Comparison of ENCODE assay signal across 13 cellular contexts in the genomic region with DNA sequence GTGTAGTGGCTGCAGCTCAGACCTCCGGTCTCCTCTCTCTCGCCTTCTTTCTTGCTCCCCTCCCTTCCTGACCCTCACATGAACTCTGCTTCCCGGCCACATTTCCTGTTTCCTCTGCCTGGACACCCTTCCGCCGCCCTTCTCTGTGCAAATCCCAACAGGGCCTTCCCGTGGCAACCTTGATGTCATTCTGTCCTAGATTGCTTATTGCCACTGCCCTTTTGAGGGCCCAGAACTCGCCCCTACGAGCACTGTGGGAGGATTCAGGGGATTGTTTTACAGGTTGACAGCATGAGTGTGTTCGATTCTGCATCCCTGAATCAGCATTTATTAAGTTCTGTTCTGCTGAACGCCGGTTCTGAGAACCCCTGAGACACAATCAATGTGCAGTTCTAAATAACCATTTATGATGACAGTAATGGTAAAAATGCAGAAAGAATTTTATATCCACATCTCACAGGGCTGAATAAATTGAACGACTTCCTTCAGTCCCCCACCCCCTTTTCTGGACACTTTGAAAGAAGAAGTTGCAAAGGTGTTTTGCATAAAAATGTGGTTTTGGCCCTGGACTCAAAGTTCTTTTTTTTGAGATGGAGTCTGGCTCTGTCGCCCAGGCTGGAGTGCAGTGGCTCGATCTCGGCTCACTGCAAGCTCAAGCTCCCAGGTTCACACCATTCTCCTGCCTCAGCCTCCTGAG. TPM values are rescaled to one million over a fixed set of nuclear protein-coding genes. Genes with fewer than 3 reads are reported as not detected.
DNase-seq lines count a peak whose midpoint lies in the region; ATAC-seq, FAIRE-seq and TF ChIP-seq lines count a peak whose summit lies in the region.
"Had no signal": no experiment of that assay in that cellular context is flagged by ENCODE, and none has a peak within 500 bp of the region (broad histone marks: within the 10 kb centered on the region; RNA-seq: fewer than 3 reads in every experiment).

No MANE protein-coding gene starts in this region.

- intact Hi-C loops in left cardiac atrium (cut with DNase I): no loop called here
- intact Hi-C loops in sigmoid colon (cut with DNase I): no loop called here
- intact Hi-C loops in PC-3 (cut with micrococcal nuclease): no loop called here

- H2AFZ ChIP-seq in PC-3 (ENCODE audit: low read length): no peak overlapping the region

- no peaks in the 10 kb centered on the region for H4K20me1 ChIP-seq in PC-3 (ENCODE audit: low read length)

- no peak overlapping the region for H3K4me2 ChIP-seq in PC-3 (ENCODE audit: low read length)

- POLR2A ChIA-PET in PC-3 (lab: Charles Lee; ENCODE audit: unreplicated experiment): no interaction called here
- POLR2A ChIA-PET in activated CD4-positive, alpha-beta T cell treated with anti-CD3 and anti-CD28 coated beads, Interleukin-2, amount 10 ng/mL, durations not matched to agents 7 days and 5 days (lab: Charles Lee): interaction anchor here (0.6 kb wide), 1 partner anchor 89 kb away, joined by 3 read pairs; no protein-coding TSS in a partner anchor

- BruUV-seq in PC-3 (replicated peaks; lab: Mats Ljungman, UMichigan): no TSS peak

- peak; percentile 60 for FAIRE-seq in GM19239 (lab: Jason Lieb, UNC)
- FAIRE-seq: endometrium had no signal

- H3K27me3 ChIP-seq in sigmoid colon (no peaks in the 10 kb centered on the region), PC-3 (ENCODE audit: low read length) (no peaks in the 10 kb centered on the region), BE2C (no peaks in the 10 kb centered on the region)

- H3K27ac Mint-ChIP-seq in activated CD4-positive, alpha-beta T cell treated with anti-CD3 and anti-CD28 coated beads, Interleukin-2, amount 10 ng/mL, durations not matched to agents 7 days and 5 days: no peak overlapping the region
- H3K27ac Mint-ChIP-seq: activated T-helper 2 cell treated with anti-CD3 and anti-CD28 coated beads, Interferon-gamma antibody, Interleukin-2, Interleukin-4, amounts not matched to agents 10 μg/mL and 5 μg/mL and 100 μg/mL, durations not matched to agents 14 hours and 24 hours and 36 hours had no signal

- peak overlapping the region; percentile 27 to 47 (median 32) for H3K27ac ChIP-seq in sigmoid colon
- no peak overlapping the region for H3K27ac ChIP-seq in PC-3 (ENCODE audit: low read length)

- CTCF ChIA-PET in PC-3 (lab: Charles Lee): no interaction called here
- CTCF ChIA-PET in activated CD4-positive, alpha-beta T cell treated with anti-CD3 and anti-CD28 coated beads, Interleukin-2, amount 10 ng/mL, durations not matched to agents 7 days and 5 days (lab: Charles Lee): interaction anchor here (1.0 kb wide), 1 partner anchor 102 kb away, joined by 3 read pairs; no protein-coding TSS in a partner anchor

- no peak for TF ChIP-seq CTCF in sigmoid colon (IDR thresholded peaks at IDR 0.05)
- no peak for TF ChIP-seq CTCF in PC-3 (conservative IDR thresholded peaks at IDR 0.05; ENCODE audit: low read depth, low read length)
- TF ChIP-seq CTCF in BE2C (IDR thresholded peaks at IDR 0.05; ENCODE audit: low read depth, low read length): no peak

- no peaks in the 10 kb centered on the region for H3K36me3 ChIP-seq in sigmoid colon
- H3K36me3 ChIP-seq in PC-3 (ENCODE audit: low read depth, low read length): no peaks in the 10 kb centered on the region
- no peaks in the 10 kb centered on the region for H3K36me3 ChIP-seq in BE2C

- DNase-seq in GM19239 (ENCODE audit: insufficient read length, low spot score): no peak
- DNase-seq in SKM-1 treated with dmso at 0.1 percent for 144 hours (lab: John Stamatoyannopoulos, UW; ENCODE audit: unreplicated experiment): peak; percentile 62
- peak; percentile 73 for DNase-seq in left cardiac atrium
- peak; percentile 74 for DNase-seq in sigmoid colon
- DNase-seq in PC-3: no peak
- no peak for DNase-seq in activated CD4-positive, alpha-beta T cell treated with anti-CD3 and anti-CD28 coated beads, Interleukin-2, amount 10 ng/mL, durations not matched to agents 7 days and 5 days
- no peak for DNase-seq in BE2C
- DNase-seq: DMS79, NCI-H1417 had no signal

- no peaks in the 10 kb centered on the region for H3K9me2 ChIP-seq in PC-3 (replicated peaks; ENCODE audit: low read length)

- no peak overlapping the region for H3K9ac ChIP-seq in PC-3 (ENCODE audit: low read length)

- peaks cover 12% of the 10 kb centered on the region for H3K4me1 Mint-ChIP-seq in activated CD4-positive, alpha-beta T cell treated with anti-CD3 and anti-CD28 coated beads, Interleukin-2, amount 10 ng/mL, durations not matched to agents 7 days and 5 days

- H3K79me2 ChIP-seq in PC-3 (ENCODE audit: low read length): no peaks in the 10 kb centered on the region

- H3K4me3 ChIP-seq in sigmoid colon (peak overlapping the region in 3 of 4 donors; percentile 2 to 32 (median 26)), PC-3 (ENCODE audit: low read length) (no peak overlapping the region), BE2C (ENCODE audit: low read depth, low read length) (no peak overlapping the region)

- no peak for TF ChIP-seq EP300 in sigmoid colon (IDR thresholded peaks at IDR 0.05)

- H3K9me3 ChIP-seq in sigmoid colon (no peaks in the 10 kb centered on the region), PC-3 (ENCODE audit: low read length) (no peaks in the 10 kb centered on the region), BE2C (no peaks in the 10 kb centered on the region)

- H3K36me3 Mint-ChIP-seq in activated CD4-positive, alpha-beta T cell treated with anti-CD3 and anti-CD28 coated beads, Interleukin-2, amount 10 ng/mL, durations not matched to agents 7 days and 5 days (ENCODE audit: low read depth): no peaks in the 10 kb centered on the region

- TF ChIP-seq POLR2A in sigmoid colon (IDR thresholded peaks at IDR 0.05): no peak

- peaks cover 6% of the 10 kb centered on the region for H3K27me3 Mint-ChIP-seq in activated CD4-positive, alpha-beta T cell treated with anti-CD3 and anti-CD28 coated beads, Interleukin-2, amount 10 ng/mL, durations not matched to agents 7 days and 5 days

- H3K4me1 ChIP-seq in sigmoid colon (peaks cover 0 to 14% (median 5%) of the 10 kb centered on the region in 4 donors), PC-3 (ENCODE audit: insufficient read depth, low read length) (no peaks in the 10 kb centered on the region), BE2C (0 out of 2 replicates have a peak, but pooled peaks cover 3% of the 10 kb centered on the region)

- no peaks in the 10 kb centered on the region for H3K9me3 Mint-ChIP-seq in activated CD4-positive, alpha-beta T cell treated with anti-CD3 and anti-CD28 coated beads, Interleukin-2, amount 10 ng/mL, durations not matched to agents 7 days and 5 days
- H3K9me3 Mint-ChIP-seq: activated T-helper 2 cell treated with anti-CD3 and anti-CD28 coated beads, Interferon-gamma antibody, Interleukin-2, Interleukin-4, amounts not matched to agents 10 μg/mL and 5 μg/mL and 100 μg/mL, durations not matched to agents 14 hours and 24 hours and 36 hours had no signal

- H3K4me3 Mint-ChIP-seq in activated CD4-positive, alpha-beta T cell treated with anti-CD3 and anti-CD28 coated beads, Interleukin-2, amount 10 ng/mL, durations not matched to agents 7 days and 5 days: no peak overlapping the region

- ATAC-seq in left cardiac atrium (peak; percentile 59 to 85), PC-3 (no peak), GM18498 (IDR thresholded peaks at IDR 0.05; ENCODE audit: unreplicated experiment) (no peak)

- 41 to 73% methylated on average over 15 of the region's 15 CpGs for WGBS in sigmoid colon, 2 donors

- no peaks in the 10 kb centered on the region for H3F3A ChIP-seq in PC-3 (ENCODE audit: low read length, unreplicated experiment)

RNA-seq across cellular contexts. Expression of gene BATF2, which starts 6.4 kb away (rescaled TPM):
- total RNA-seq in left cardiac atrium (1 to 10 TPM; 1.4 to 1.6 TPM), sigmoid colon (1 to 10 TPM; 1.8 to 4.7 (median 3.7) TPM), PC-3 (2014; rRNA removed) (0.52 TPM in 1 of 2 replicates, not detected in the other)
- 10 to 100 TPM; 11.6 to 31.3 (median 14.4) TPM for polyA plus RNA-seq in sigmoid colon
- total RNA-seq in activated CD4-positive, alpha-beta T cell treated with anti-CD3 and anti-CD28 coated beads, Interleukin-2, amount 10 ng/mL, durations not matched to agents 7 days and 5 days: under 1 TPM in 1 of 2 experiments, not detected in 1; 0.10 TPM
- polyA plus RNA-seq in BE2C (2012; ENCODE audit: insufficient read depth, insufficient read length, low read depth): 2.8 TPM

RNA-seq across cellular contexts. Expression of gene MAJIN, which starts 18.5 kb away (rescaled TPM):
- total RNA-seq in left cardiac atrium (not detected), sigmoid colon (not detected), PC-3 (2014; rRNA removed) (not detected in 2 replicates)
- under 1 TPM in 1 of 3 donors, not detected in 2; 0.25 TPM for polyA plus RNA-seq in sigmoid colon
- under 1 TPM; 0.20 to 0.54 TPM for total RNA-seq in activated CD4-positive, alpha-beta T cell treated with anti-CD3 and anti-CD28 coated beads, Interleukin-2, amount 10 ng/mL, durations not matched to agents 7 days and 5 days
- not detected for polyA plus RNA-seq in BE2C (2012; ENCODE audit: insufficient read depth, insufficient read length, low read depth)
- total RNA-seq: activated T-helper 2 cell treated with anti-CD3 and anti-CD28 coated beads, Interferon-gamma antibody, Interleukin-2, Interleukin-4, amounts not matched to agents 10 μg/mL and 5 μg/mL and 100 μg/mL, durations not matched to agents 14 hours and 24 hours and 36 hours; SK-MEL-5 had no signal

RNA-seq across cellular contexts. Expression of gene ARL2, which starts 23.6 kb away (rescaled TPM):
- total RNA-seq in left cardiac atrium (100 to 1,000 TPM; 110 to 116 TPM), sigmoid colon (100 to 1,000 TPM in 3 of 4 donors, 10 to 100 TPM in 1; 99.2 to 157 (median 136) TPM), PC-3 (2014; rRNA removed) (86.0 and 107 TPM in 2 replicates)
- 100 to 1,000 TPM in 2 of 3 donors, 10 to 100 TPM in 1; 92.9 to 124 (median 117) TPM for polyA plus RNA-seq in sigmoid colon
- 10 to 100 TPM; 62.4 to 65.3 TPM for total RNA-seq in activated CD4-positive, alpha-beta T cell treated with anti-CD3 and anti-CD28 coated beads, Interleukin-2, amount 10 ng/mL, durations not matched to agents 7 days and 5 days
- polyA plus RNA-seq in BE2C (2012; ENCODE audit: insufficient read depth, insufficient read length, low read depth): 126 TPM

RNA-seq across cellular contexts. Expression of gene SNX15, which starts 36.9 kb away (rescaled TPM):
- 10 to 100 TPM; 17.2 to 20.1 TPM for total RNA-seq in left cardiac atrium
- total RNA-seq in sigmoid colon: 10 to 100 TPM; 20.1 to 36.6 (median 25.2) TPM
- polyA plus RNA-seq in sigmoid colon: 10 to 100 TPM; 21.8 to 31.4 (median 28.8) TPM
- 15.1 and 40.4 TPM in 2 replicates for total RNA-seq in PC-3 (2014; rRNA removed)
- 10 to 100 TPM; 28.3 to 34.8 TPM for total RNA-seq in activated CD4-positive, alpha-beta T cell treated with anti-CD3 and anti-CD28 coated beads, Interleukin-2, amount 10 ng/mL, durations not matched to agents 7 days and 5 days
- 15.7 TPM for polyA plus RNA-seq in BE2C (2012; ENCODE audit: insufficient read depth, insufficient read length, low read depth)

RNA-seq across cellular contexts. Expression of gene SAC3D1, which starts 50.6 kb away (rescaled TPM):
- total RNA-seq in left cardiac atrium (1 to 10 TPM; 5.2 to 9.5 TPM), sigmoid colon (10 to 100 TPM in 3 of 4 donors, 1 to 10 TPM in 1; 9.1 to 17.8 (median 14.1) TPM), PC-3 (2014; rRNA removed) (61.0 and 82.0 TPM in 2 replicates)
- polyA plus RNA-seq in sigmoid colon: 10 to 100 TPM; 10.2 to 20.3 (median 10.9) TPM
- 10 to 100 TPM; 35.9 to 40.5 TPM for total RNA-seq in activated CD4-positive, alpha-beta T cell treated with anti-CD3 and anti-CD28 coated beads, Interleukin-2, amount 10 ng/mL, durations not matched to agents 7 days and 5 days
- polyA plus RNA-seq in BE2C (2012; ENCODE audit: insufficient read depth, insufficient read length, low read depth): 19.0 TPM

Comparison
In these comparisons a context has a peak if more than half of its experiments do, and no peak if none do; other contexts are left out.
1. DNase-seq: peak in SKM-1 treated with dmso at 0.1 percent for 144 hours (single experiment), left cardiac atrium (single experiment) and sigmoid colon (single experiment); none in GM19239 (single experiment), PC-3 (single experiment), activated CD4-positive, alpha-beta T cell treated with anti-CD3 and anti-CD28 coated beads, Interleukin-2, amount 10 ng/mL, durations not matched to agents 7 days and 5 days (single experiment) and BE2C (single experiment).
2. ATAC-seq: peak in left cardiac atrium (2 of 2); none in PC-3 (single experiment) and GM18498 (single experiment).
3. H3K4me3 ChIP-seq: peak in sigmoid colon (3 of 4); none in PC-3 (single experiment) and BE2C (single experiment).